ENCODE assay signal across 8 cellular contexts in genomic region chr9:35406183-35406959, GRCh38.
DNase-seq lines count a peak whose midpoint lies in the region; ATAC-seq, FAIRE-seq and TF ChIP-seq lines count a peak whose summit lies in the region.

No MANE protein-coding gene starts in this region.

- H3K4me1 ChIP-seq in heart right ventricle, result peaks cover 0 to 4% (median 0%) of the 10 kb centered on the region in 9 donors
- H3K4me1 ChIP-seq in smooth muscle cell (ENCODE audit: low read depth), result peaks cover 5% of the 10 kb centered on the region

- H3K9me3 ChIP-seq in heart right ventricle (no peaks in the 10 kb centered on the region), smooth muscle cell (replicated peaks; ENCODE audit: low read depth) (no peaks in the 10 kb centered on the region)

- H3K27ac ChIP-seq in heart right ventricle (no peak overlapping the region), smooth muscle cell (ENCODE audit: low read depth) (no peak overlapping the region)

- H3K36me3 ChIP-seq in GM06990 (ENCODE audit: control insufficient read depth, insufficient read depth, low read length) (peaks cover 2% of the 10 kb centered on the region), heart right ventricle (peaks cover 0 to 45% (median 12%) of the 10 kb centered on the region in 9 donors), smooth muscle cell (ENCODE audit: low read depth) (no peaks in the 10 kb centered on the region)

- 40 to 44% methylated on average over 28 of the region's 28 CpGs for WGBS in heart right ventricle, 2 donors
- 12% methylated on average over 28 of the region's 28 CpGs for WGBS in smooth muscle cell (ENCODE audit: low lambda C conversion rate)

- H3K9ac ChIP-seq in smooth muscle cell (ENCODE audit: low read depth), result no peak overlapping the region

- no peak overlapping the region for H3K4me3 ChIP-seq in GM06990 (replicated peaks; ENCODE audit: low read depth, low read length)
- no peak overlapping the region for H3K4me3 ChIP-seq in heart right ventricle
- H3K4me3 ChIP-seq in smooth muscle cell, result peak overlapping the region; percentile 34

- TF ChIP-seq POLR2A in GM12892 (IDR thresholded peaks at IDR 0.05; ENCODE audit: low read depth, low read length), result no peak

- H4K20me1 ChIP-seq in smooth muscle cell (ENCODE audit: low read depth), result no peaks in the 10 kb centered on the region

- H2AFZ ChIP-seq in smooth muscle cell (ENCODE audit: low read depth), result peak overlapping the region; percentile 85

- no peak for FAIRE-seq in GM12892 (lab: Jason Lieb, UNC)

- H3K79me2 ChIP-seq in smooth muscle cell (ENCODE audit: low read depth), result no peaks in the 10 kb centered on the region

- no peaks in the 10 kb centered on the region for H3K27me3 ChIP-seq in GM06990 (replicated peaks; ENCODE audit: control insufficient read depth, insufficient read depth, low read length)
- no peaks in the 10 kb centered on the region for H3K27me3 ChIP-seq in heart right ventricle
- no peaks in the 10 kb centered on the region for H3K27me3 ChIP-seq in smooth muscle cell (ENCODE audit: low read depth)

- TF ChIP-seq CTCF in GM06990 (IDR thresholded peaks at IDR 0.05; ENCODE audit: insufficient read depth, low read length, poor library complexity, severe bottlenecking), result no peak
- TF ChIP-seq CTCF in heart right ventricle (IDR thresholded peaks at IDR 0.05), result no peak
- no peak for TF ChIP-seq CTCF in smooth muscle cell (IDR thresholded peaks at IDR 0.05; ENCODE audit: borderline replicate concordance, insufficient read depth, poor library complexity, severe bottlenecking)

- ATAC-seq in heart right ventricle, result peak in 7 of 8 donors; percentile 19 to 63 (median 53)
- ATAC-seq in GM21528 (IDR thresholded peaks at IDR 0.05; ENCODE audit: low FRiP score, unreplicated experiment), result no peak

- H3K4me2 ChIP-seq in smooth muscle cell, result peak overlapping the region; percentile 76

- H3F3A ChIP-seq in smooth muscle cell (ENCODE audit: low read depth), result no peaks in the 10 kb centered on the region

- intact Hi-C loops in heart right ventricle (cut with DNase I), result loop anchor here in 1 of 10 donors (10.0 kb wide), 1 partner anchor 58 kb away; no protein-coding TSS in a partner anchor

- DNase-seq in GM06990 (ENCODE audit: extremely low read depth, insufficient read length), result peak; percentile 32
- DNase-seq in activated T-cell treated with anti-CD3 and anti-CD28 coated beads for 4 hours, result peak; percentile 17
- DNase-seq in heart right ventricle, result peak in 1 of 2 donors; percentile 41
- DNase-seq in smooth muscle cell (lab: John Stamatoyannopoulos, UW; ENCODE audit: unreplicated experiment), result no peak
- no peak for DNase-seq in GM12892 (ENCODE audit: insufficient read length)
- no peak for DNase-seq in NCI-H748 treated with DMSO at 0.1 percent for 48 hours (lab: John Stamatoyannopoulos, UW)
- DNase-seq in SHP77 (lab: John Stamatoyannopoulos, UW), result no peak

Comparison
In these comparisons a context has a peak if more than half of its experiments do, and no peak if none do; other contexts are left out.
1. DNase-seq: peak in GM06990 (single experiment) and activated T-cell treated with anti-CD3 and anti-CD28 coated beads for 4 hours (single experiment); none in smooth muscle cell (single experiment), GM12892 (single experiment), NCI-H748 treated with DMSO at 0.1 percent for 48 hours (single experiment) and SHP77 (0 of 2).